ENCODE assay signal across 17 cellular contexts in genomic region chr6:16649241-16649640, GRCh38.
"Had no signal": no experiment of that assay in that cellular context is flagged by ENCODE, and none has a peak within 500 bp of the region (broad histone marks: within the 10 kb centered on the region; RNA-seq: fewer than 3 reads in every experiment).

No MANE protein-coding gene starts in this region.

- H2AFZ ChIP-seq: neural progenitor cell had no signal

- H3K4me3 ChIP-seq: esophagus muscularis mucosa, heart right ventricle, neural progenitor cell, pancreas, smooth muscle cell, tibial artery, upper lobe of left lung, uterus had no signal

- H3K27me3 ChIP-seq: esophagus muscularis mucosa, heart right ventricle, neural progenitor cell, pancreas, tibial artery, upper lobe of left lung, uterus had no signal

- H3K27ac ChIP-seq: epithelial cell of prostate, esophagus muscularis mucosa, heart right ventricle, neural progenitor cell, pancreas, tibial artery, upper lobe of left lung, uterus had no signal

- H3K9ac ChIP-seq: neural progenitor cell had no signal

- H3K4me1 ChIP-seq: esophagus muscularis mucosa, neural progenitor cell, pancreas had no signal

- H3K9me3 ChIP-seq: esophagus muscularis mucosa, heart right ventricle, pancreas, tibial artery, upper lobe of left lung, uterus had no signal

- ATAC-seq: effector memory CD8-positive, alpha-beta T cell; heart right ventricle; left lobe of liver; natural killer cell; pancreas; right cardiac atrium had no signal

- H3K4me2 ChIP-seq: neural progenitor cell, smooth muscle cell had no signal

- H3K36me3 ChIP-seq: neural progenitor cell, pancreas, uterus had no signal

- DNase-seq: effector memory CD8-positive, alpha-beta T cell; heart right ventricle; islet precursor cell; natural killer cell; nucleus accumbens; pancreas; right cardiac atrium; stimulated activated CD4-positive, alpha-beta T cell treated with anti-CD3 and anti-CD28 coated beads, Interleukin-2, amount 100 ng/mL, for 48 hours; stimulated activated naive CD4-positive, alpha-beta T cell treated with Interleukin-2 at 50 U/mL for 16 hours; tibial artery; upper lobe of left lung; uterus had no signal
